ENCODE assay signal across 25 cellular contexts in genomic region chr12:53239643-53240258, GRCh38. TPM values are rescaled to one million over a fixed set of nuclear protein-coding genes. Genes with fewer than 3 reads are reported as not detected.
"Had no signal": no experiment of that assay in that cellular context is flagged by ENCODE, and none has a peak within 500 bp of the region (broad histone marks: within the 10 kb centered on the region; RNA-seq: fewer than 3 reads in every experiment).

No MANE protein-coding gene starts in this region.

- H3K27ac Mint-ChIP-seq: activated CD4-positive, alpha-beta memory T cell treated with anti-CD3 and anti-CD28 coated beads, Interleukin-2, amount 10 ng/mL, durations not matched to agents 7 days and 5 days; activated naive CD4-positive, alpha-beta T cell treated with anti-CD3 and anti-CD28 coated beads, Interleukin-2, amount 50 U/mL, for 72 hours; activated T-cell treated with anti-CD3 and anti-CD28 coated beads, Interleukin-2, amount 50 U/mL, for 24 hours; endodermal cell; natural killer cell; neural progenitor cell; WTC11 had no signal

- H3K36me3 Mint-ChIP-seq: activated naive CD4-positive, alpha-beta T cell treated with anti-CD3 and anti-CD28 coated beads, Interleukin-2, amount 50 U/mL, for 72 hours; natural killer cell; neural progenitor cell; WTC11 had no signal

- H3K9me3 Mint-ChIP-seq: activated CD4-positive, alpha-beta memory T cell treated with anti-CD3 and anti-CD28 coated beads, Interleukin-2, amount 10 ng/mL, durations not matched to agents 7 days and 5 days; activated naive CD4-positive, alpha-beta T cell treated with anti-CD3 and anti-CD28 coated beads, Interleukin-2, amount 50 U/mL, for 72 hours; activated T-cell treated with anti-CD3 and anti-CD28 coated beads, Interleukin-2, amount 50 U/mL, for 24 hours; endodermal cell; natural killer cell; neural progenitor cell; WTC11 had no signal

- H3K4me1 ChIP-seq: left lung, lower lobe of right lung had no signal

- ATAC-seq: activated naive CD4-positive, alpha-beta T cell treated with anti-CD3 and anti-CD28 coated beads, Interleukin-2, amount 50 U/mL, for 72 hours; esophagus mucosa; foreskin keratinocyte; left lung; lower lobe of right lung; natural killer cell; right cardiac atrium; stimulated activated naive CD8-positive, alpha-beta T cell treated with anti-CD3 and anti-CD28 coated beads, Interleukin-15, Interleukin-2, amounts not matched to agents 100 U/mL and 50 U/mL, for 24 hours; WTC11 had no signal

- H3K9me3 ChIP-seq: breast epithelium, left lung, lower lobe of right lung, thoracic aorta had no signal

- H3K27me3 ChIP-seq: breast epithelium, neural progenitor cell had no signal

- H3K36me3 ChIP-seq: breast epithelium, left lung, lower lobe of right lung, neural progenitor cell, thoracic aorta had no signal

- H3K4me3 Mint-ChIP-seq: activated CD4-positive, alpha-beta memory T cell treated with anti-CD3 and anti-CD28 coated beads, Interleukin-2, amount 10 ng/mL, durations not matched to agents 7 days and 5 days; activated T-cell treated with anti-CD3 and anti-CD28 coated beads, Interleukin-2, amount 50 U/mL, for 24 hours; endodermal cell; natural killer cell; neural progenitor cell; WTC11 had no signal

- DNase-seq: activated CD4-positive, alpha-beta memory T cell treated with anti-CD3 and anti-CD28 coated beads, Interleukin-2, amount 10 ng/mL, durations not matched to agents 7 days and 5 days; activated CD8-positive, alpha-beta memory T cell treated with anti-CD3 and anti-CD28 coated beads, Interleukin-2, amount 50 U/mL, for 48 hours; activated gamma-delta T cell treated with Interleukin-2 at 50 U/mL for 16 hours; activated T-cell treated with anti-CD3 and anti-CD28 coated beads, Interleukin-2, amount 50 U/mL, for 24 hours; central memory CD4-positive, alpha-beta T cell; endodermal cell; foreskin keratinocyte; lower lobe of right lung; mesendoderm; natural killer cell; occipital lobe; right cardiac atrium; stimulated activated CD4-positive, alpha-beta T cell treated with anti-CD3 and anti-CD28 coated beads, Interleukin-15, amount 100 ng/mL, for 24 hours; stimulated activated CD4-positive, alpha-beta T cell treated with anti-CD3 and anti-CD28 coated beads, Interleukin-2, amount 100 ng/mL, for 24 hours; stimulated activated naive CD8-positive, alpha-beta T cell treated with anti-CD3 and anti-CD28 coated beads, Interleukin-15, Interleukin-2, amounts not matched to agents 100 U/mL and 50 U/mL, for 24 hours; T-helper 2 cell; trophoblast cell had no signal

- H3K27ac ChIP-seq: breast epithelium, foreskin keratinocyte, left lung, lower lobe of right lung, neural progenitor cell, thoracic aorta had no signal

- H3K27me3 Mint-ChIP-seq: activated T-cell treated with anti-CD3 and anti-CD28 coated beads, Interleukin-2, amount 50 U/mL, for 24 hours had no signal

- H3K4me3 ChIP-seq: breast epithelium, left lung, lower lobe of right lung, neural progenitor cell, thoracic aorta had no signal

RNA-seq across cellular contexts. Expression of gene ITGB7, which starts 32.7 kb away (rescaled TPM):
- total RNA-seq: occipital lobe, pulmonary artery endothelial cell had no signal
